In genomic region chr5:75567710-75568109, GRCh38 we compare ENCODE assay signal across 8 cellular contexts. TPM values are rescaled to one million over a fixed set of nuclear protein-coding genes. Genes with fewer than 3 reads are reported as not detected.
DNase-seq lines count a peak whose midpoint lies in the region; ATAC-seq and TF ChIP-seq lines count a peak whose summit lies in the region.

No MANE protein-coding gene starts in this region.

- H3K27ac Mint-ChIP-seq in effector memory CD8-positive, alpha-beta T cell: peak overlapping the region in 1 of 2 donors; percentile 30

- DNase-seq in Caki2 (ENCODE audit: low read depth) (peak; percentile 57), RWPE1 (ENCODE audit: low spot score) (peak; percentile 30), fibroblast of villous mesenchyme (ENCODE audit: low read depth) (peak; percentile 65), NCI-H1092 treated with DMSO at 0.1 percent for 48 hours (lab: John Stamatoyannopoulos, UW) (no peak), epidermal melanocyte (ENCODE audit: insufficient read length, low spot score) (no peak)
- DNase-seq in effector memory CD8-positive, alpha-beta T cell: no peak

- CTCF ChIA-PET in RWPE1 (lab: Yijun Ruan, JAX): interaction anchor here (0.7 kb wide), 1 partner anchor 287 kb away, joined by 3 read pairs; no protein-coding TSS in a partner anchor

- H3K4me3 Mint-ChIP-seq in effector memory CD8-positive, alpha-beta T cell: no peak overlapping the region

- H3K27me3 ChIP-seq in gastroesophageal sphincter: no peaks in the 10 kb centered on the region

- POLR2A ChIA-PET in RWPE1 (lab: Yijun Ruan, JAX; ENCODE audit: low non-redundant PET): no interaction called here

- no peak for TF ChIP-seq EP300 in gastroesophageal sphincter (IDR thresholded peaks at IDR 0.05)

- peaks cover 0 to 9% of the 10 kb centered on the region in 2 donors for H3K36me3 ChIP-seq in gastroesophageal sphincter

- H3K27ac ChIP-seq in RWPE1 (no peak overlapping the region), gastroesophageal sphincter (peak overlapping the region in 2 of 4 donors; percentile 61)

- peaks cover 18 to 34% of the 10 kb centered on the region in 2 donors for H3K4me1 Mint-ChIP-seq in effector memory CD8-positive, alpha-beta T cell (ENCODE audit: low read depth in 2 of 2)

- ATAC-seq in GM21825 (IDR thresholded peaks at IDR 0.05; ENCODE audit: unreplicated experiment) (peak; percentile 44), gastroesophageal sphincter (no peak)
- no peak for ATAC-seq in effector memory CD8-positive, alpha-beta T cell (replicated peaks)

- in situ Hi-C loops in Caki2 (cut with HindIII; ENCODE audit: low pct_unique_long_range_greater_than_20kb, low sequenced_read_pairs): no loop called here

- H3K4me3 ChIP-seq in fibroblast of villous mesenchyme (ENCODE audit: low read depth, low read length) (no peak overlapping the region), gastroesophageal sphincter (no peak overlapping the region)

- TF ChIP-seq CTCF in RWPE1 (conservative IDR thresholded peaks at IDR 0.05; ENCODE audit: low read depth): no peak
- TF ChIP-seq CTCF in fibroblast of villous mesenchyme (IDR thresholded peaks at IDR 0.05; ENCODE audit: insufficient read depth, low read depth, low read length): peak; percentile 2
- no peak for TF ChIP-seq CTCF in gastroesophageal sphincter (IDR thresholded peaks at IDR 0.05)

- peaks cover 4% of the 10 kb centered on the region for H3K36me3 Mint-ChIP-seq in effector memory CD8-positive, alpha-beta T cell (ENCODE audit: insufficient read depth)

- TF ChIP-seq POLR2A in gastroesophageal sphincter (IDR thresholded peaks at IDR 0.05): no peak

- peaks cover 8 to 28% (median 8%) of the 10 kb centered on the region in 3 donors for H3K4me1 ChIP-seq in gastroesophageal sphincter

- peaks cover 0 to 15% (median 0%) of the 10 kb centered on the region in 3 donors for H3K9me3 ChIP-seq in gastroesophageal sphincter

- WGBS in gastroesophageal sphincter (ENCODE audit: low coverage in 1 of 2), 2 donors: 21 to 27% methylated on average over 2 of the region's 2 CpGs

- H3K27me3 Mint-ChIP-seq in effector memory CD8-positive, alpha-beta T cell: no peaks in the 10 kb centered on the region

- H3K9me3 Mint-ChIP-seq in effector memory CD8-positive, alpha-beta T cell: peaks cover 0 to 6% of the 10 kb centered on the region in 2 donors

RNA-seq across cellular contexts. Expression of gene ANKDD1B, which starts 43.5 kb away (rescaled TPM):
- total RNA-seq in Caki2 (2014; rRNA removed; shearing (Covaris generic); ENCODE audit: low replicate concordance): 1.5 and 3.6 TPM in 2 replicates
- total RNA-seq in fibroblast of villous mesenchyme: under 0.01 and 0.32 TPM in 2 replicates
- under 1 TPM in 2 of 4 donors, not detected in 2; 0.20 to 0.94 TPM for total RNA-seq in gastroesophageal sphincter

RNA-seq across cellular contexts. Expression of gene POLK, which starts 56.0 kb away (rescaled TPM):
- 7.1 and 12.8 TPM in 2 replicates for total RNA-seq in Caki2 (2014; rRNA removed; shearing (Covaris generic); ENCODE audit: low replicate concordance)
- total RNA-seq in fibroblast of villous mesenchyme (33.8 and 50.1 TPM in 2 replicates), gastroesophageal sphincter (10 to 100 TPM; 34.7 to 64.4 (median 41.8) TPM)

RNA-seq across cellular contexts. Expression of gene CERT1, which starts 56.3 kb away (rescaled TPM):
- total RNA-seq in Caki2 (2014; rRNA removed; shearing (Covaris generic); ENCODE audit: low replicate concordance): 11.0 and 33.0 TPM in 2 replicates
- total RNA-seq in fibroblast of villous mesenchyme: 22.2 and 27.2 TPM in 2 replicates
- total RNA-seq in gastroesophageal sphincter: 10 to 100 TPM; 23.4 to 46.5 (median 36.6) TPM

Comparison
In these comparisons a context has a peak if more than half of its experiments do, and no peak if none do; other contexts are left out.
1. DNase-seq: peak in Caki2 (single experiment), RWPE1 (single experiment) and fibroblast of villous mesenchyme (single experiment); none in NCI-H1092 treated with DMSO at 0.1 percent for 48 hours (single experiment), effector memory CD8-positive, alpha-beta T cell (0 of 3) and epidermal melanocyte (single experiment).